1 cellular context compared by ENCODE assay signal in the genomic region with DNA sequence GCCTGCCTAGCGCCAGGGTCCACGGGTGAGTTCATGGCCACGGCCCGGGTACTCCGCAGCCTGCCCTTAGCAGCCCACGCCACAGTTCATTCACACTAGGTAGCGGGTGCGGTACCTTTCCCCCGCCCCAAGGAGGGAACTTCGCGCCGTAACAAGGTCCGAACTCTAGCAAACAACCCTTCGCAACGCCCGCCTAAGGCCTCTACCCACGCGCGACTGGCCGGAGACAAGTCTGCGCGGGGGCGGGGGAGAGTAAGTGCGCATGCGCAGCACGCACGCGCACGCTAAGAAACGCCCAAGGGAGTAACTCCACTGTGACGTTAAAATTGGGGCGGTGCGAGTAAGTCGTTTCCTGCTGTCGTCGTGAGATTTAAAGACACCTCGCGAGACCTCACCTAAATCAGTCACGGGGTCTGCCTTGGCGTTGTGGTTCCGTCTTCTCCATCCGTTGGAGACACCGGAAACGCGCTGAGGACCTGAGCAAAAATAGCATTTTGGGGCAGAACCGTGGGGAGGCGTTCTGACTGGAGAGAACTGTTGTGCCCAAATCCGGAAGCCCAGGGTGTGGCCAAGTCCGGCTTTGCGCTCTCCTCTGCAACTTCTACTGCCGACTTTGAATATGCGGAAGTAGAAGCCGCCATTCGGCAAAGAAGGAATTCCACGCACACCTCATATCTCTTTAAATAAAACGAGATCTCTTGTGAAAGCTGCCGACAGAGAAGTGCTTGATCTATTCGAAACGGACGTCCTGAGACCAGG.
TF ChIP-seq lines count a peak whose summit lies in the region.

A gene with protein sequence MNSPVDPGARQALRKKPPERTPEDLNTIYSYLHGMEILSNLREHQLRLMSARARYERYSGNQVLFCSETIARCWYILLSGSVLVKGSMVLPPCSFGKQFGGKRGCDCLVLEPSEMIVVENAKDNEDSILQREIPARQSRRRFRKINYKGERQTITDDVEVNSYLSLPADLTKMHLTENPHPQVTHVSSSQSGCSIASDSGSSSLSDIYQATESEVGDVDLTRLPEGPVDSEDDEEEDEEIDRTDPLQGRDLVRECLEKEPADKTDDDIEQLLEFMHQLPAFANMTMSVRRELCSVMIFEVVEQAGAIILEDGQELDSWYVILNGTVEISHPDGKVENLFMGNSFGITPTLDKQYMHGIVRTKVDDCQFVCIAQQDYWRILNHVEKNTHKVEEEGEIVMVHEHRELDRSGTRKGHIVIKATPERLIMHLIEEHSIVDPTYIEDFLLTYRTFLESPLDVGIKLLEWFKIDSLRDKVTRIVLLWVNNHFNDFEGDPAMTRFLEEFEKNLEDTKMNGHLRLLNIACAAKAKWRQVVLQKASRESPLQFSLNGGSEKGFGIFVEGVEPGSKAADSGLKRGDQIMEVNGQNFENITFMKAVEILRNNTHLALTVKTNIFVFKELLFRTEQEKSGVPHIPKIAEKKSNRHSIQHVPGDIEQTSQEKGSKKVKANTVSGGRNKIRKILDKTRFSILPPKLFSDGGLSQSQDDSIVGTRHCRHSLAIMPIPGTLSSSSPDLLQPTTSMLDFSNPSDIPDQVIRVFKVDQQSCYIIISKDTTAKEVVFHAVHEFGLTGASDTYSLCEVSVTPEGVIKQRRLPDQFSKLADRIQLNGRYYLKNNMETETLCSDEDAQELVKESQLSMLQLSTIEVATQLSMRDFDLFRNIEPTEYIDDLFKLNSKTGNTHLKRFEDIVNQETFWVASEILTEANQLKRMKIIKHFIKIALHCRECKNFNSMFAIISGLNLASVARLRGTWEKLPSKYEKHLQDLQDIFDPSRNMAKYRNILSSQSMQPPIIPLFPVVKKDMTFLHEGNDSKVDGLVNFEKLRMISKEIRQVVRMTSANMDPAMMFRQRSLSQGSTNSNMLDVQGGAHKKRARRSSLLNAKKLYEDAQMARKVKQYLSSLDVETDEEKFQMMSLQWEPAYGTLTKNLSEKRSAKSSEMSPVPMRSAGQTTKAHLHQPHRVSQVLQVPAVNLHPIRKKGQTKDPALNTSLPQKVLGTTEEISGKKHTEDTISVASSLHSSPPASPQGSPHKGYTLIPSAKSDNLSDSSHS (N-terminal part only) (minus strand): TSS at position 234 of the 759 bp plus-strand sequence. CDS start 199 bp downstream, at position 35.

TF ChIP-seq in HepG2, 621 proteins besides CTCF, POLR2A, EP300 and RAD21 (continued from another document and continues in another):
- TF ChIP-seq, protein P1, sequence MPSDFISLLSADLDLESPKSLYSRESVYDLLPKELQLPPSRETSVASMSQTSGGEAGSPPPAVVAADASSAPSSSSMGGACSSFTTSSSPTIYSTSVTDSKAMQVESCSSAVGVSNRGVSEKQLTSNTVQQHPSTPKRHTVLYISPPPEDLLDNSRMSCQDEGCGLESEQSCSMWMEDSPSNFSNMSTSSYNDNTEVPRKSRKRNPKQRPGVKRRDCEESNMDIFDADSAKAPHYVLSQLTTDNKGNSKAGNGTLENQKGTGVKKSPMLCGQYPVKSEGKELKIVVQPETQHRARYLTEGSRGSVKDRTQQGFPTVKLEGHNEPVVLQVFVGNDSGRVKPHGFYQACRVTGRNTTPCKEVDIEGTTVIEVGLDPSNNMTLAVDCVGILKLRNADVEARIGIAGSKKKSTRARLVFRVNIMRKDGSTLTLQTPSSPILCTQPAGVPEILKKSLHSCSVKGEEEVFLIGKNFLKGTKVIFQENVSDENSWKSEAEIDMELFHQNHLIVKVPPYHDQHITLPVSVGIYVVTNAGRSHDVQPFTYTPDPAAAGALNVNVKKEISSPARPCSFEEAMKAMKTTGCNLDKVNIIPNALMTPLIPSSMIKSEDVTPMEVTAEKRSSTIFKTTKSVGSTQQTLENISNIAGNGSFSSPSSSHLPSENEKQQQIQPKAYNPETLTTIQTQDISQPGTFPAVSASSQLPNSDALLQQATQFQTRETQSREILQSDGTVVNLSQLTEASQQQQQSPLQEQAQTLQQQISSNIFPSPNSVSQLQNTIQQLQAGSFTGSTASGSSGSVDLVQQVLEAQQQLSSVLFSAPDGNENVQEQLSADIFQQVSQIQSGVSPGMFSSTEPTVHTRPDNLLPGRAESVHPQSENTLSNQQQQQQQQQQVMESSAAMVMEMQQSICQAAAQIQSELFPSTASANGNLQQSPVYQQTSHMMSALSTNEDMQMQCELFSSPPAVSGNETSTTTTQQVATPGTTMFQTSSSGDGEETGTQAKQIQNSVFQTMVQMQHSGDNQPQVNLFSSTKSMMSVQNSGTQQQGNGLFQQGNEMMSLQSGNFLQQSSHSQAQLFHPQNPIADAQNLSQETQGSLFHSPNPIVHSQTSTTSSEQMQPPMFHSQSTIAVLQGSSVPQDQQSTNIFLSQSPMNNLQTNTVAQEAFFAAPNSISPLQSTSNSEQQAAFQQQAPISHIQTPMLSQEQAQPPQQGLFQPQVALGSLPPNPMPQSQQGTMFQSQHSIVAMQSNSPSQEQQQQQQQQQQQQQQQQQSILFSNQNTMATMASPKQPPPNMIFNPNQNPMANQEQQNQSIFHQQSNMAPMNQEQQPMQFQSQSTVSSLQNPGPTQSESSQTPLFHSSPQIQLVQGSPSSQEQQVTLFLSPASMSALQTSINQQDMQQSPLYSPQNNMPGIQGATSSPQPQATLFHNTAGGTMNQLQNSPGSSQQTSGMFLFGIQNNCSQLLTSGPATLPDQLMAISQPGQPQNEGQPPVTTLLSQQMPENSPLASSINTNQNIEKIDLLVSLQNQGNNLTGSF (CRISPR knock-in tag; IDR thresholded peaks at IDR 0.05), result 0 out of 2 replicates have a peak, but pooled peaks have one; percentile 51
- TF ChIP-seq ZNF547 (CRISPR knock-in tag; IDR thresholded peaks at IDR 0.05), result no peak
- TF ChIP-seq ZNF724P (CRISPR knock-in tag; IDR thresholded peaks at IDR 0.05; ENCODE audit: borderline replicate concordance), result peak; percentile 43; the same call in 1 of the 2 replicates
- TF ChIP-seq HOXD1 (CRISPR knock-in tag; IDR thresholded peaks at IDR 0.05), result no peak
- peak; percentile 87 for TF ChIP-seq AGO2 (optimal IDR thresholded peaks at IDR 0.05; ENCODE audit: low read depth, low read length)
- TF ChIP-seq, protein P2, sequence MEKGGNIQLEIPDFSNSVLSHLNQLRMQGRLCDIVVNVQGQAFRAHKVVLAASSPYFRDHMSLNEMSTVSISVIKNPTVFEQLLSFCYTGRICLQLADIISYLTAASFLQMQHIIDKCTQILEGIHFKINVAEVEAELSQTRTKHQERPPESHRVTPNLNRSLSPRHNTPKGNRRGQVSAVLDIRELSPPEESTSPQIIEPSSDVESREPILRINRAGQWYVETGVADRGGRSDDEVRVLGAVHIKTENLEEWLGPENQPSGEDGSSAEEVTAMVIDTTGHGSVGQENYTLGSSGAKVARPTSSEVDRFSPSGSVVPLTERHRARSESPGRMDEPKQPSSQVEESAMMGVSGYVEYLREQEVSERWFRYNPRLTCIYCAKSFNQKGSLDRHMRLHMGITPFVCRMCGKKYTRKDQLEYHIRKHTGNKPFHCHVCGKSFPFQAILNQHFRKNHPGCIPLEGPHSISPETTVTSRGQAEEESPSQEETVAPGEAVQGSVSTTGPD (CRISPR knock-in tag; IDR thresholded peaks at IDR 0.05), result no peak
- TF ChIP-seq ARNT2 (CRISPR knock-in tag; IDR thresholded peaks at IDR 0.05; ENCODE audit: low read depth), result no peak; the same call in 1 of the 2 replicates
- no peak; the same call in 1 of the 2 replicates for TF ChIP-seq ZNF281 (CRISPR knock-in tag; IDR thresholded peaks at IDR 0.05; ENCODE audit: borderline replicate concordance)
- no peak; the same call in 1 of the 2 replicates for TF ChIP-seq ZNF446 (CRISPR knock-in tag; IDR thresholded peaks at IDR 0.05)
- TF ChIP-seq NR1H2 (CRISPR knock-in tag; IDR thresholded peaks at IDR 0.05; ENCODE audit: borderline replicate concordance, low read depth), result peak; percentile 42; the same call in 1 of the 2 replicates
- no peak for TF ChIP-seq GTF2F1 (IDR thresholded peaks at IDR 0.05; ENCODE audit: low read length)
- TF ChIP-seq MED8 (CRISPR knock-in tag; IDR thresholded peaks at IDR 0.05; ENCODE audit: insufficient replicate concordance), result peak; percentile 29
- peak; percentile 35; the same call in 1 of the 2 replicates for TF ChIP-seq ZNF609 (CRISPR knock-in tag; IDR thresholded peaks at IDR 0.05; ENCODE audit: borderline replicate concordance)
- TF ChIP-seq, protein P3, sequence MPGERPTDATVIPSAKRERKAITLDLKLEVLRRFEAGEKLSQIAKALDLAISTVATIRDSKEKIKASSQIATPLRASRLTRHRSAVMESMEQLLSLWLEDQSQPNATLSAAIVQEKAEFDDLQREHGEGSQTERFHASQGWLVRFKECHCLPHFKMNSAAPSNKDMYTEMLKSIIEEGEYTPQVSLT (CRISPR knock-in tag; IDR thresholded peaks at IDR 0.05; ENCODE audit: borderline replicate concordance, low read depth), result no peak
- TF ChIP-seq CHCHD3 (CRISPR knock-in tag; IDR thresholded peaks at IDR 0.05), result no peak; the same call in 1 of the 2 replicates
- peak; percentile 2; the same call in 1 of the 2 replicates for TF ChIP-seq JUN (CRISPR knock-in tag; IDR thresholded peaks at IDR 0.05)
- no peak for TF ChIP-seq JUND (CRISPR knock-in tag; IDR thresholded peaks at IDR 0.05)
- TF ChIP-seq, protein P4, sequence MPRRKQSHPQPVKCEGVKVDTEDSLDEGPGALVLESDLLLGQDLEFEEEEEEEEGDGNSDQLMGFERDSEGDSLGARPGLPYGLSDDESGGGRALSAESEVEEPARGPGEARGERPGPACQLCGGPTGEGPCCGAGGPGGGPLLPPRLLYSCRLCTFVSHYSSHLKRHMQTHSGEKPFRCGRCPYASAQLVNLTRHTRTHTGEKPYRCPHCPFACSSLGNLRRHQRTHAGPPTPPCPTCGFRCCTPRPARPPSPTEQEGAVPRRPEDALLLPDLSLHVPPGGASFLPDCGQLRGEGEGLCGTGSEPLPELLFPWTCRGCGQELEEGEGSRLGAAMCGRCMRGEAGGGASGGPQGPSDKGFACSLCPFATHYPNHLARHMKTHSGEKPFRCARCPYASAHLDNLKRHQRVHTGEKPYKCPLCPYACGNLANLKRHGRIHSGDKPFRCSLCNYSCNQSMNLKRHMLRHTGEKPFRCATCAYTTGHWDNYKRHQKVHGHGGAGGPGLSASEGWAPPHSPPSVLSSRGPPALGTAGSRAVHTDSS (CRISPR knock-in tag; conservative IDR thresholded peaks at IDR 0.05), result no peak
- TF ChIP-seq SOX6 (IDR thresholded peaks at IDR 0.05), result no peak
- peak; percentile 62 for TF ChIP-seq SOX6 (CRISPR knock-in tag; IDR thresholded peaks at IDR 0.05)
- TF ChIP-seq SMYD3 (CRISPR knock-in tag; IDR thresholded peaks at IDR 0.05), result no peak
- peak; percentile 69 for TF ChIP-seq MIXL1 (CRISPR knock-in tag; IDR thresholded peaks at IDR 0.05)
- TF ChIP-seq FOXK2 (IDR thresholded peaks at IDR 0.05), result no peak
- no peak for TF ChIP-seq ZNF567 (CRISPR knock-in tag; IDR thresholded peaks at IDR 0.05; ENCODE audit: borderline replicate concordance)
- no peak for TF ChIP-seq LRRFIP1 (CRISPR knock-in tag; conservative IDR thresholded peaks at IDR 0.05)
